Comparison of ENCODE assay signal across 15 cellular contexts in the genomic region with DNA sequence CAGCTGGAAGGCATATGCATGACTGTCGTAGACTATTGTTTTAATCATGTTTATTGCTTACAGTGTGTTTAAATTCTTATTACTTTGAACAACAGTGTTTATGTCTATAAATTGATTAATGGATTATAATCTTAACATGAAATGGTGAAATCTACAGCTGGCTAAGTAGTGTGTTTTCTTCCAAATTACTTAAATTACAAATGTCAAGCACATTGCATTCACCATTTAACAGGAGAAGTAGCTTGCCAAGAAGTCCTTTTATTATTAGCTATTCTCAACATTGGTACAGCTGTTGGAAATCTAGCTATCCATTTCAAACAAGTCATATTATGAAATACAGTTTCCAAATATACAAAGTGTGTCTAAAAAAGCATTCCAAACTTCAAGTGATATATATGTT.
A peak's percentile ranks its signal among the peaks of the same experiment; 100 is the strongest.
DNase-seq lines count a peak whose midpoint lies in the region.
"Had no signal": no experiment of that assay in that cellular context is flagged by ENCODE, and none has a peak within 500 bp of the region (broad histone marks: within the 10 kb centered on the region; RNA-seq: fewer than 3 reads in every experiment).

No MANE protein-coding gene starts in this region.

- no peaks in the 10 kb centered on the region for H3K9me3 ChIP-seq in adipocyte (ENCODE audit: control insufficient read depth, low read length)
- H3K9me3 ChIP-seq: BLaER1 had no signal

- H3K4me3 ChIP-seq in adipocyte (ENCODE audit: low read length), result no peak overlapping the region
- H3K4me3 ChIP-seq: BLaER1, GM12878, GM23338 had no signal

- no peaks in the 10 kb centered on the region for H3K4me1 ChIP-seq in adipocyte (ENCODE audit: control insufficient read depth, insufficient read depth, low read length)

- H3K9ac ChIP-seq in adipocyte (ENCODE audit: low read length), result no peak overlapping the region
- H3K9ac ChIP-seq: BLaER1 had no signal

- no peaks in the 10 kb centered on the region for H3K36me3 ChIP-seq in adipocyte (ENCODE audit: control insufficient read depth, insufficient read depth, low read length, severe bottlenecking)
- H3K36me3 ChIP-seq: BLaER1 had no signal

- peak; percentile 13 for DNase-seq in NCI-H1092 treated with DMSO at 0.1 percent for 48 hours (lab: John Stamatoyannopoulos, UW)
- no peak for DNase-seq in NCI-H1092 (lab: John Stamatoyannopoulos, UW)
- DNase-seq in NCI-H69 (lab: John Stamatoyannopoulos, UW), result peak; percentile 51
- DNase-seq in adipocyte (ENCODE audit: low read depth), result peak; percentile 6
- peak; percentile 25 for DNase-seq in left kidney (ENCODE audit: low read depth, low spot score)
- no peak for DNase-seq in NCI-H446 (lab: John Stamatoyannopoulos, UW)
- DNase-seq in activated CD4-positive, alpha-beta T cell treated with anti-CD3 and anti-CD28 coated beads for 4 hours, result no peak
- DNase-seq: 8988T; AML-193; CD8-positive, alpha-beta memory T cell; DMS53; H7 had no signal

- H3K27me3 ChIP-seq in adipocyte (replicated peaks; ENCODE audit: control insufficient read depth, insufficient read depth, low read length), result no peaks in the 10 kb centered on the region
- H3K27me3 ChIP-seq: BLaER1 had no signal

Comparison
In these comparisons a context has a peak if more than half of its experiments do, and no peak if none do; other contexts are left out.
1. DNase-seq: peak in NCI-H1092 treated with DMSO at 0.1 percent for 48 hours (single experiment), NCI-H69 (single experiment), adipocyte (single experiment) and left kidney (single experiment); none in NCI-H1092 (single experiment), NCI-H446 (0 of 2) and activated CD4-positive, alpha-beta T cell treated with anti-CD3 and anti-CD28 coated beads for 4 hours (0 of 2).